16 cellular contexts compared by ENCODE assay signal in the genomic region with DNA sequence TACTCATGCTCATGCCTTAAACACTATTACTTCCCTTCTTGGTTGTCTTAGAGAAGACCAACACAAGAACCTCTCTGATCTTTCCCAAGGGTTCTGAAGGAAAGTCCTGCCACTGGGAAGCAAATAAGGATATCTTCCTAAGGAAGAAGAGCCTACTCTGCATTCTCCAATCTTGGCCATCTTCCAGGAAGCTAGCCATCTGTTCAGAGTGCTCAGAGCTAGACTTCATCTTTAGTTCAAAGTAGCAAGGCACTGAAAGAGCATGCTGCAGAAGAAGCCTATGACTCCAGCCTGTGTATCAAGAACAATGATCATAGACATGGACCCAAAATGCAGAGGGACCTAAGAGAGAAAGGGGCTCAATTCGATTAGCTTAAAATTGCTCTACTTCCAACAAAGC.
A peak's percentile ranks its signal among the peaks of the same experiment; 100 is the strongest.
DNase-seq lines count a peak whose midpoint lies in the region; ATAC-seq and TF ChIP-seq lines count a peak whose summit lies in the region.
"Had no signal": no experiment of that assay in that cellular context is flagged by ENCODE, and none has a peak within 500 bp of the region (broad histone marks: within the 10 kb centered on the region; RNA-seq: fewer than 3 reads in every experiment).

No MANE protein-coding gene starts in this region.

- no peaks in the 10 kb centered on the region for H3K4me1 Mint-ChIP-seq in activated T-cell treated with anti-CD3 and anti-CD28 coated beads, Interleukin-2, amount 50 U/mL, for 72 hours (ENCODE audit: low read depth)

- H3K36me3 Mint-ChIP-seq in activated T-cell treated with anti-CD3 and anti-CD28 coated beads, Interleukin-2, amount 50 U/mL, for 72 hours (ENCODE audit: insufficient read depth in 2 of 2) = no peaks in the 10 kb centered on the region

- DNase-seq in NCI-H1694 (lab: John Stamatoyannopoulos, UW) (peak; percentile 0), NCI-H1694 treated with DMSO at 0.1 percent for 48 hours (lab: John Stamatoyannopoulos, UW) (no peak), EH (ENCODE audit: low read depth) (peak; percentile 10), NCI-H82 treated with DMSO at 0.1 percent for 48 hours (lab: John Stamatoyannopoulos, UW; ENCODE audit: unreplicated experiment) (peak; percentile 72), fibroblast of villous mesenchyme (ENCODE audit: low read depth) (peak; percentile 9)
- DNase-seq in activated T-cell treated with anti-CD3 and anti-CD28 coated beads, Interleukin-2, amount 50 U/mL, for 72 hours = no peak
- DNase-seq: CD4-positive, alpha-beta T cell; DMS79; HFFc6; NCI-H1417; NCI-H1930; NCI-H2227 treated with DMSO at 0.1 percent for 48 hours; NCI-H526 treated with DMSO at 0.1 percent for 48 hours; T-helper 1 cell had no signal

- no peak overlapping the region for H3K27ac Mint-ChIP-seq in activated T-cell treated with anti-CD3 and anti-CD28 coated beads, Interleukin-2, amount 50 U/mL, for 72 hours
- H3K27ac Mint-ChIP-seq: CD4-positive, alpha-beta T cell; HFFc6 had no signal

- H3K4me3 ChIP-seq in fibroblast of villous mesenchyme (ENCODE audit: low read depth, low read length) = no peak overlapping the region

- H3K27me3 Mint-ChIP-seq in activated T-cell treated with anti-CD3 and anti-CD28 coated beads, Interleukin-2, amount 50 U/mL, for 72 hours (ENCODE audit: low read depth) = no peaks in the 10 kb centered on the region
- H3K27me3 Mint-ChIP-seq: CD4-positive, alpha-beta T cell had no signal

- H3K4me3 Mint-ChIP-seq in activated T-cell treated with anti-CD3 and anti-CD28 coated beads, Interleukin-2, amount 50 U/mL, for 72 hours = no peak overlapping the region
- H3K4me3 Mint-ChIP-seq: CD4-positive, alpha-beta T cell; HFFc6 had no signal

- no peaks in the 10 kb centered on the region for H3K9me3 Mint-ChIP-seq in activated T-cell treated with anti-CD3 and anti-CD28 coated beads, Interleukin-2, amount 50 U/mL, for 72 hours
- H3K9me3 Mint-ChIP-seq: CD4-positive, alpha-beta T cell; HFFc6 had no signal

- no peak for ATAC-seq in activated T-cell treated with anti-CD3 and anti-CD28 coated beads, Interleukin-2, amount 50 U/mL, for 72 hours (replicated peaks in 1 of 2)
- ATAC-seq in GM18858 (IDR thresholded peaks at IDR 0.05; ENCODE audit: unreplicated experiment) (no peak), SK-N-SH treated with all-trans-retinoic acid at 6 μM for 48 hours (no peak)

- no peak for TF ChIP-seq CTCF in fibroblast of villous mesenchyme (IDR thresholded peaks at IDR 0.05; ENCODE audit: insufficient read depth, low read depth, low read length)

TF ChIP-seq in SK-N-SH treated with all-trans-retinoic acid at 6 μM for 48 hours, 23 proteins besides CTCF, POLR2A, EP300 and RAD21:
- no peak for TF ChIP-seq ESRRG (CRISPR knock-in tag; IDR thresholded peaks at IDR 0.05)
- TF ChIP-seq RARB (CRISPR knock-in tag; IDR thresholded peaks at IDR 0.05) = no peak
- no peak for TF ChIP-seq OSR1 (CRISPR knock-in tag; IDR thresholded peaks at IDR 0.05)
- TF ChIP-seq ARNTL (CRISPR knock-in tag; IDR thresholded peaks at IDR 0.05; ENCODE audit: borderline replicate concordance, low read depth) = no peak
- no peak for TF ChIP-seq ZNF70 (CRISPR knock-in tag; IDR thresholded peaks at IDR 0.05)
- TF ChIP-seq ZNF565 (CRISPR knock-in tag; conservative IDR thresholded peaks at IDR 0.05; ENCODE audit: low read depth) = no peak
- TF ChIP-seq ZNF8 (CRISPR knock-in tag; IDR thresholded peaks at IDR 0.05) = no peak
- TF ChIP-seq, protein P1, sequence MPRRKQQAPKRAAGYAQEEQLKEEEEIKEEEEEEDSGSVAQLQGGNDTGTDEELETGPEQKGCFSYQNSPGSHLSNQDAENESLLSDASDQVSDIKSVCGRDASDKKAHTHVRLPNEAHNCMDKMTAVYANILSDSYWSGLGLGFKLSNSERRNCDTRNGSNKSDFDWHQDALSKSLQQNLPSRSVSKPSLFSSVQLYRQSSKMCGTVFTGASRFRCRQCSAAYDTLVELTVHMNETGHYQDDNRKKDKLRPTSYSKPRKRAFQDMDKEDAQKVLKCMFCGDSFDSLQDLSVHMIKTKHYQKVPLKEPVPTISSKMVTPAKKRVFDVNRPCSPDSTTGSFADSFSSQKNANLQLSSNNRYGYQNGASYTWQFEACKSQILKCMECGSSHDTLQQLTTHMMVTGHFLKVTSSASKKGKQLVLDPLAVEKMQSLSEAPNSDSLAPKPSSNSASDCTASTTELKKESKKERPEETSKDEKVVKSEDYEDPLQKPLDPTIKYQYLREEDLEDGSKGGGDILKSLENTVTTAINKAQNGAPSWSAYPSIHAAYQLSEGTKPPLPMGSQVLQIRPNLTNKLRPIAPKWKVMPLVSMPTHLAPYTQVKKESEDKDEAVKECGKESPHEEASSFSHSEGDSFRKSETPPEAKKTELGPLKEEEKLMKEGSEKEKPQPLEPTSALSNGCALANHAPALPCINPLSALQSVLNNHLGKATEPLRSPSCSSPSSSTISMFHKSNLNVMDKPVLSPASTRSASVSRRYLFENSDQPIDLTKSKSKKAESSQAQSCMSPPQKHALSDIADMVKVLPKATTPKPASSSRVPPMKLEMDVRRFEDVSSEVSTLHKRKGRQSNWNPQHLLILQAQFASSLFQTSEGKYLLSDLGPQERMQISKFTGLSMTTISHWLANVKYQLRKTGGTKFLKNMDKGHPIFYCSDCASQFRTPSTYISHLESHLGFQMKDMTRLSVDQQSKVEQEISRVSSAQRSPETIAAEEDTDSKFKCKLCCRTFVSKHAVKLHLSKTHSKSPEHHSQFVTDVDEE (CRISPR knock-in tag; IDR thresholded peaks at IDR 0.05) = no peak
- TF ChIP-seq SNAI2 (CRISPR knock-in tag; IDR thresholded peaks at IDR 0.05) = no peak

Comparison
In these comparisons a context has a peak if more than half of its experiments do, and no peak if none do; other contexts are left out.
1. DNase-seq: peak in NCI-H1694 (single experiment), EH (single experiment), NCI-H82 treated with DMSO at 0.1 percent for 48 hours (single experiment) and fibroblast of villous mesenchyme (single experiment); none in NCI-H1694 treated with DMSO at 0.1 percent for 48 hours (single experiment) and activated T-cell treated with anti-CD3 and anti-CD28 coated beads, Interleukin-2, amount 50 U/mL, for 72 hours (0 of 2).